10 cellular contexts compared by ENCODE assay signal in the genomic region with DNA sequence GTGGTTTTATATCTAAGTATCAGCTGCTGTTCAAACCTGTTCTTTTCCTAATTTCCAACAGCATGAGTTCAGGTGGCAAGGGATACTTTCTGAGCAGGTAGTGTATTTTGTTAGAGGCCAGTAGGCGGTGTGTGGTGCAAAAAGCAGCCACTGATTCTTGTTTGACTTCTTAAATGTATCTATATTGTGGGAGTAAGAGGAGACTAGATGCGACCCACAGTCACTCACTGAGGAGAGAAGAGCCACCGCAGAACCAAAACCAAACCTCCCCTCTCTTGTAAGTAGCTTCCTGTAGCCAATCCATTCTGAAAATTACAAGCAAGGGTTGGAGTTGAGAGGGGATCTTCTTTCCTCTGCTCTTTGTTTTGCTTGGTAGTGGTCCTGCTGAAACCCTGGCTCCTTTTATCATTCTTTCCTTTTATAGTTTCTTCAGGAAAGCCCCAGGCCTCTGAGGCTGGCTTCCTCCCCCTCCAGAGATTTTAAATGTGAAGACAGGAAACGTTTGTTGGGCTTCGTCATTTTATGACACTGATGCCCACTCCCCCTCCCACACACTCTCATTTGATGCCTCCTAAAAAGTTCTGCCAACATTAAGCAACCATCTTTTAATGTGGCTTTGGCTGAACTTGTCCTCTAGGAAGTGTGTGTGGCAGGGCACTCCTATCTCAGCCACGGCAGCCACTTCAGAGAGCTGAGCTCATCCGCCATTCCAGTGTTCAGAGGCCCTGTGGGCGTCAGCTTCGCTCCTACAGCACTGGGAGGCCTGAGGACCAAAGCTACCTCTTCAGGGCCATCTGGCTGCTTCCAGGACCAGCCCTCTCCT.
DNase-seq lines count a peak whose midpoint lies in the region; ATAC-seq, FAIRE-seq and TF ChIP-seq lines count a peak whose summit lies in the region.
"Had no signal": no experiment of that assay in that cellular context is flagged by ENCODE, and none has a peak within 500 bp of the region (broad histone marks: within the 10 kb centered on the region; RNA-seq: fewer than 3 reads in every experiment).

No MANE protein-coding gene starts in this region.

- H3K27ac ChIP-seq in GM23248 (no peak overlapping the region), OCI-LY7 (ENCODE audit: low read depth, low read length, poor library complexity, severe bottlenecking) (no peak overlapping the region)
- H3K27ac ChIP-seq: ovary had no signal

- H3K4me1 ChIP-seq in GM23248 (ENCODE audit: insufficient read depth) (peaks cover 27% of the 10 kb centered on the region), OCI-LY7 (ENCODE audit: insufficient read depth, low read length, poor library complexity, severe bottlenecking) (peaks cover 10% of the 10 kb centered on the region)

- no peak for FAIRE-seq in bronchial epithelial cell (lab: Jason Lieb, UNC)

- H3K4me3 ChIP-seq in GM23248 (no peak overlapping the region), OCI-LY7 (ENCODE audit: low read depth, low read length, poor library complexity, severe bottlenecking) (no peak overlapping the region), bronchial epithelial cell (ENCODE audit: low read depth, low read length) (no peak overlapping the region), retinal pigment epithelial cell (ENCODE audit: low read length) (no peak overlapping the region)
- H3K4me3 ChIP-seq: ovary had no signal

- peak; percentile 52 for TF ChIP-seq CTCF in OCI-LY7 (conservative IDR thresholded peaks at IDR 0.05; ENCODE audit: low read length)
- no peak for TF ChIP-seq CTCF in bronchial epithelial cell (IDR thresholded peaks at IDR 0.05; ENCODE audit: insufficient read depth, low read length, severe bottlenecking)
- TF ChIP-seq CTCF in retinal pigment epithelial cell (conservative IDR thresholded peaks at IDR 0.05; ENCODE audit: low read depth, low read length) = peak; percentile 5

- H3K4me2 ChIP-seq in GM23248 (ENCODE audit: unreplicated experiment) (no peak overlapping the region), OCI-LY7 (ENCODE audit: low read length) (no peak overlapping the region)

- ATAC-seq in GM21619 (IDR thresholded peaks at IDR 0.05; ENCODE audit: unreplicated experiment) = no peak
- ATAC-seq in GM19467 (IDR thresholded peaks at IDR 0.05; ENCODE audit: unreplicated experiment) = no peak
- ATAC-seq in GM18858 (IDR thresholded peaks at IDR 0.05; ENCODE audit: unreplicated experiment) = no peak

- peak; percentile 53 for DNase-seq in GM23248
- peak; percentile 17 for DNase-seq in OCI-LY7 (ENCODE audit: low spot score)
- peak; percentile 20 for DNase-seq in bronchial epithelial cell (ENCODE audit: low read depth)
- DNase-seq in retinal pigment epithelial cell (ENCODE audit: low read depth) = no peak
- DNase-seq: activated CD4-positive, CD25-positive, alpha-beta regulatory T cell; cortex of kidney; ovary had no signal

- H2AFZ ChIP-seq in GM23248 (peak overlapping the region; percentile 29; the same call in 1 of the 2 replicates), OCI-LY7 (ENCODE audit: low read length) (peak overlapping the region; percentile 21; the same call in 1 of the 2 replicates)

- POLR2A ChIA-PET in OCI-LY7 (lab: Charles Lee) = interaction anchor here (0.6 to 0.9 kb wide), 4 partner anchors 11 to 156 kb away, joined by 3 read pairs; no protein-coding TSS in a partner anchor

- WGBS in GM23248 (ENCODE audit: low coverage in 1 of 2, low lambda C conversion rate in 2 of 2, missing lambda C conversion rate in 2 of 2), 2 experiments = 62 to 65% methylated on average over 9 of the region's 9 CpGs

- in situ Hi-C loops in GM23248 (cut with MboI) = no loop called here

- no peaks in the 10 kb centered on the region for H3K9me3 ChIP-seq in GM23248 (ENCODE audit: low read depth)
- no peaks in the 10 kb centered on the region for H3K9me3 ChIP-seq in OCI-LY7 (ENCODE audit: low read length)
- H3K9me3 ChIP-seq: ovary had no signal

- H3K27me3 ChIP-seq in GM23248 (replicated peaks; ENCODE audit: insufficient read depth) = no peaks in the 10 kb centered on the region
- H3K27me3 ChIP-seq in bronchial epithelial cell (ENCODE audit: control insufficient read depth, insufficient read depth, low read length) = no peaks in the 10 kb centered on the region
- H3K27me3 ChIP-seq: ovary had no signal

- H4K20me1 ChIP-seq in GM23248 (ENCODE audit: insufficient read depth) (no peaks in the 10 kb centered on the region), OCI-LY7 (ENCODE audit: insufficient read depth, low read length) (no peaks in the 10 kb centered on the region)

- H3F3A ChIP-seq in GM23248 (ENCODE audit: insufficient read depth) = peaks cover 15% of the 10 kb centered on the region

- CTCF ChIA-PET in OCI-LY7 (lab: Charles Lee; ENCODE audit: unreplicated experiment) = no interaction called here

- H3K9me2 ChIP-seq in GM23248 (ENCODE audit: insufficient read depth) (no peaks in the 10 kb centered on the region), OCI-LY7 (ENCODE audit: insufficient read depth, low read length) (no peaks in the 10 kb centered on the region)

- no peak overlapping the region for H3K9ac ChIP-seq in GM23248

- no TSS peak for BruUV-seq in OCI-LY7 (replicated peaks; lab: Mats Ljungman, UMichigan)

- H3K79me2 ChIP-seq in GM23248 (ENCODE audit: insufficient read depth) (no peaks in the 10 kb centered on the region), OCI-LY7 (ENCODE audit: insufficient read depth, low read depth, low read length) (no peaks in the 10 kb centered on the region)

- no peaks in the 10 kb centered on the region for H3K36me3 ChIP-seq in GM23248 (ENCODE audit: low read depth)
- H3K36me3 ChIP-seq in OCI-LY7 (ENCODE audit: insufficient read depth, low read length) = no peaks in the 10 kb centered on the region
- H3K36me3 ChIP-seq in bronchial epithelial cell (ENCODE audit: control insufficient read depth, insufficient read depth, low read length) = no peaks in the 10 kb centered on the region
- H3K36me3 ChIP-seq: ovary had no signal

- intact Hi-C loops in OCI-LY7 (cut with micrococcal nuclease; ENCODE audit: unreplicated experiment) = loop anchor here (10.0 kb wide), 1 partner anchor 56 kb away; no protein-coding TSS in a partner anchor
